In genomic region chr20:21053002-21053762, GRCh38 we compare ENCODE assay signal across 1 cellular context.
TF ChIP-seq lines count a peak whose summit lies in the region.

No MANE protein-coding gene starts in this region.

TF ChIP-seq in HepG2, 621 proteins besides CTCF, POLR2A, EP300 and RAD21 (continued from another document and continues in another):
- no peak for TF ChIP-seq ZHX1 (CRISPR knock-in tag; IDR thresholded peaks at IDR 0.05; ENCODE audit: low read depth)
- TF ChIP-seq SOX6 (IDR thresholded peaks at IDR 0.05) = no peak
- TF ChIP-seq SOX6 (CRISPR knock-in tag; IDR thresholded peaks at IDR 0.05) = peak; percentile 94
- TF ChIP-seq RFXAP (CRISPR knock-in tag; IDR thresholded peaks at IDR 0.05; ENCODE audit: borderline replicate concordance) = no peak
- no peak for TF ChIP-seq ZNF496 (CRISPR knock-in tag; IDR thresholded peaks at IDR 0.05; ENCODE audit: insufficient replicate concordance)
- TF ChIP-seq CSRNP2 (CRISPR knock-in tag; conservative IDR thresholded peaks at IDR 0.05; ENCODE audit: low read depth) = no peak
- no peak for TF ChIP-seq ZFP37 (CRISPR knock-in tag; IDR thresholded peaks at IDR 0.05; ENCODE audit: borderline replicate concordance)
- TF ChIP-seq ZNF605 (CRISPR knock-in tag; IDR thresholded peaks at IDR 0.05) = no peak
- TF ChIP-seq XBP1 (CRISPR knock-in tag; IDR thresholded peaks at IDR 0.05) = no peak
- TF ChIP-seq FOSL1 (CRISPR knock-in tag; IDR thresholded peaks at IDR 0.05; ENCODE audit: borderline replicate concordance) = no peak
- TF ChIP-seq MAFF (IDR thresholded peaks at IDR 0.05; ENCODE audit: low read depth, low read length) = no peak
- TF ChIP-seq ZNF274 (CRISPR knock-in tag; IDR thresholded peaks at IDR 0.05) = no peak
- peak; percentile 63; the same call in 1 of the 2 replicates for TF ChIP-seq ZNF143 (CRISPR knock-in tag; IDR thresholded peaks at IDR 0.05)
- no peak for TF ChIP-seq GTF2F1 (IDR thresholded peaks at IDR 0.05; ENCODE audit: low read length)
- no peak for TF ChIP-seq DR1 (CRISPR knock-in tag; IDR thresholded peaks at IDR 0.05)
- no peak for TF ChIP-seq GLI4 (CRISPR knock-in tag; IDR thresholded peaks at IDR 0.05; ENCODE audit: borderline replicate concordance)
- TF ChIP-seq ZNF7 (CRISPR knock-in tag; IDR thresholded peaks at IDR 0.05) = no peak
- TF ChIP-seq ZNF142 (CRISPR knock-in tag; IDR thresholded peaks at IDR 0.05) = no peak
- TF ChIP-seq STAT5B (CRISPR knock-in tag; IDR thresholded peaks at IDR 0.05) = no peak
- TF ChIP-seq KLF16 (CRISPR knock-in tag; IDR thresholded peaks at IDR 0.05) = peak in 1 of 2 experiments; percentile 60; a peak in 1 of 4 replicates
- peak; percentile 23; the same call in 1 of the 2 replicates for TF ChIP-seq TFAP4 (IDR thresholded peaks at IDR 0.05; ENCODE audit: borderline replicate concordance, low read depth)
- TF ChIP-seq ZNF589 (CRISPR knock-in tag; conservative IDR thresholded peaks at IDR 0.05) = no peak
- TF ChIP-seq TCF7 (IDR thresholded peaks at IDR 0.05; ENCODE audit: low read depth) = peak; percentile 66
- no peak for TF ChIP-seq ZNF44 (CRISPR knock-in tag; IDR thresholded peaks at IDR 0.05)
- TF ChIP-seq ZNF580 (CRISPR knock-in tag; IDR thresholded peaks at IDR 0.05; ENCODE audit: borderline replicate concordance, low read depth) = 0 out of 2 replicates have a peak, but pooled peaks have one; percentile 24
- peak; percentile 76; the same call in 1 of the 2 replicates for TF ChIP-seq RERE (CRISPR knock-in tag; IDR thresholded peaks at IDR 0.05; ENCODE audit: low read depth)
- TF ChIP-seq HES4 (CRISPR knock-in tag; IDR thresholded peaks at IDR 0.05; ENCODE audit: borderline replicate concordance) = no peak
- peak; percentile 83 for TF ChIP-seq SOX13 (IDR thresholded peaks at IDR 0.05)
- TF ChIP-seq SOX13 (CRISPR knock-in tag; conservative IDR thresholded peaks at IDR 0.05 in 1 of 2, IDR thresholded peaks at IDR 0.05 in 1 of 2) = peak in 1 of 2 experiments; percentile 89; a peak in 2 of 4 replicates
- peak; percentile 73 for TF ChIP-seq HOXA3 (CRISPR knock-in tag; IDR thresholded peaks at IDR 0.05)
- no peak for TF ChIP-seq KDM5A (IDR thresholded peaks at IDR 0.05; ENCODE audit: borderline replicate concordance, low read length)
- TF ChIP-seq NR0B2 (CRISPR knock-in tag; IDR thresholded peaks at IDR 0.05) = no peak
- TF ChIP-seq THAP7 (CRISPR knock-in tag; IDR thresholded peaks at IDR 0.05) = 0 out of 2 replicates have a peak, but pooled peaks have one; percentile 61
- TF ChIP-seq PRPF4 (IDR thresholded peaks at IDR 0.05; ENCODE audit: low read depth, low read length, poor library complexity, severe bottlenecking) = peak; percentile 84
- no peak for TF ChIP-seq BRD4 (CRISPR knock-in tag; IDR thresholded peaks at IDR 0.05)
- no peak for TF ChIP-seq ZBTB1 (CRISPR knock-in tag; IDR thresholded peaks at IDR 0.05; ENCODE audit: borderline replicate concordance)
- no peak for TF ChIP-seq CSRNP1 (CRISPR knock-in tag; IDR thresholded peaks at IDR 0.05)
- peak; percentile 62; the same call in 1 of the 2 replicates for TF ChIP-seq DMAP1 (CRISPR knock-in tag; IDR thresholded peaks at IDR 0.05)
- TF ChIP-seq ZNF292 (CRISPR knock-in tag; IDR thresholded peaks at IDR 0.05; ENCODE audit: borderline replicate concordance, low read depth) = no peak
- TF ChIP-seq MAX (IDR thresholded peaks at IDR 0.05) = 0 out of 2 replicates have a peak, but pooled peaks have one; percentile 22
- TF ChIP-seq ZNF451 (CRISPR knock-in tag; IDR thresholded peaks at IDR 0.05) = no peak
- TF ChIP-seq SRF (IDR thresholded peaks at IDR 0.05; ENCODE audit: low read depth, low read length) = no peak
- no peak for TF ChIP-seq GATAD1 (CRISPR knock-in tag; IDR thresholded peaks at IDR 0.05)
- TF ChIP-seq SMYD3 (CRISPR knock-in tag; IDR thresholded peaks at IDR 0.05) = no peak
- TF ChIP-seq ZNF672 (CRISPR knock-in tag; IDR thresholded peaks at IDR 0.05) = no peak
- TF ChIP-seq ZNF670 (CRISPR knock-in tag; IDR thresholded peaks at IDR 0.05; ENCODE audit: borderline replicate concordance) = no peak
